12 cellular contexts compared by ENCODE assay signal in the genomic region with DNA sequence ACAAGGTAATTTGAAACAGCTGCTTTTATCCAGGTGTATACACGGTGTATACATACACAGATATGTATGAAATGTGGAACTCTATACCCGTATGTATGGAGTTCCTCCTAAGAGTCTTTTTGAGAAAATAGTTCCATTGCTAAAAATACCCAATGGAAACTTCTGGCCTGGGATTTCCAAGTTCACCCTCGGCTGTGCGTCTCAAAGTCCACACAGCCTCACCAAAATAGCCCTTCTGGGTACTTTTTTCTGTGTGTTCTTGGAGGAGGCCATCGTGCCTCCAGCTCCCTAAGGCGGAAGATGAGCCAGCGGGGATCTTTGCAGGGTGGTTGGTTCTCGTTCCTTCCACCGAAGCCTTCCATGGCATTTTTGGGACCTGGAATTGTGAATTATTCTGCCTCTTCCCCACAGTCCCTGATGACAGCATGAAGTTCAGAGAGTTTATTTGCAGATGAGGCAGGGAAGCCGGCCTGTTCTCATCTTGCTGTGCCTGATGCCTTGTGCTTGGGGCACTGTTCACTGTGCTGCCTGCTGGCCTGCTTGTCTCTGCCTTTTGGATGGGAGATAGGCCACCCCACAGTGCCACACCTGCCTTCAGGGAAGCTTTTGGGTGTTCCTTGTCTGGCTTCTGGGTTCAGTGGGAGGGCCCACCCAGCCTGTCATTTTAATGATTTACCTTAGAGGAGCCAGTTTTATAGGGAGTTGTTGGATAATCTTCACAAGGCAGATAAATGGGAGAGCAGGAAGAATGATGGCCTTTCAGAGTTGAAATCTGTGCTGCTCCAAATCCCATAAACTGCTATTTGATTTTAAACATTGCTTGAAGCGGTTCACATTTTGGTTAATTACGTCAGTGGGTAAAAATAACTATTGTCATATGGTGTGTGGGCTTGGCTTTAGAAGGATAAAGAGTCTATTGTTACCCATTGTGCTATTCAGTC.
DNase-seq lines count a peak whose midpoint lies in the region; ATAC-seq, FAIRE-seq and TF ChIP-seq lines count a peak whose summit lies in the region.
"Had no signal": no experiment of that assay in that cellular context is flagged by ENCODE, and none has a peak within 500 bp of the region (broad histone marks: within the 10 kb centered on the region; RNA-seq: fewer than 3 reads in every experiment).

No MANE protein-coding gene starts in this region.

- no peaks in the 10 kb centered on the region for H3K36me3 ChIP-seq in kidney (ENCODE audit: control insufficient read depth in 1 of 2, insufficient read depth in 2 of 2, low read length in 2 of 2)
- H3K36me3 ChIP-seq: adrenal gland, SJCRH30 had no signal

- H3K4me3 ChIP-seq in kidney (ENCODE audit: low read length in 2 of 2) = peak overlapping the region in 1 of 2 donors; percentile 10
- H3K4me3 ChIP-seq: adrenal gland, SJCRH30 had no signal

- no peaks in the 10 kb centered on the region for H3K9me3 Mint-ChIP-seq in activated CD4-positive, alpha-beta memory T cell treated with anti-CD3 and anti-CD28 coated beads, Interleukin-2, amount 10 ng/mL, durations not matched to agents 7 days and 5 days
- H3K9me3 Mint-ChIP-seq in activated CD4-positive, alpha-beta memory T cell treated with anti-CD3 and anti-CD28 coated beads for 36 hours = no peaks in the 10 kb centered on the region
- no peaks in the 10 kb centered on the region for H3K9me3 Mint-ChIP-seq in nephron progenitor cell

- no peak for FAIRE-seq in kidney (lab: Jason Lieb, UNC)
- FAIRE-seq: HTR-8/SVneo, keratinocyte had no signal

- intact Hi-C loops in activated CD4-positive, alpha-beta memory T cell treated with anti-CD3 and anti-CD28 coated beads for 36 hours (cut with micrococcal nuclease) = loop anchor here (10.0 kb wide), 1 partner anchor 439 kb away; no protein-coding TSS in a partner anchor
- intact Hi-C loops in kidney (cut with DNase I) = no loop called here

- no peaks in the 10 kb centered on the region for H3K27me3 Mint-ChIP-seq in activated CD4-positive, alpha-beta memory T cell treated with anti-CD3 and anti-CD28 coated beads, Interleukin-2, amount 10 ng/mL, durations not matched to agents 7 days and 5 days
- no peaks in the 10 kb centered on the region for H3K27me3 Mint-ChIP-seq in activated CD4-positive, alpha-beta memory T cell treated with anti-CD3 and anti-CD28 coated beads for 36 hours
- peaks cover 7% of the 10 kb centered on the region for H3K27me3 Mint-ChIP-seq in nephron progenitor cell (ENCODE audit: low read depth, poor library complexity)

- peak overlapping the region; percentile 76 for H3K27ac ChIP-seq in VCaP
- peak overlapping the region; percentile 51 to 76 for H3K27ac ChIP-seq in kidney (ENCODE audit: low read depth in 2 of 2, low read length in 2 of 2)
- H3K27ac ChIP-seq in substantia nigra (ENCODE audit: low read depth, low read length, poor library complexity, severe bottlenecking) = peak overlapping the region; percentile 96
- H3K27ac ChIP-seq: SJCRH30 had no signal

- CTCF ChIA-PET in activated CD4-positive, alpha-beta memory T cell treated with anti-CD3 and anti-CD28 coated beads, Interleukin-2, amount 10 ng/mL, durations not matched to agents 7 days and 5 days (lab: Charles Lee) = interaction anchor here (1.5 to 10.3 kb wide), 2 partner anchors 48 to 168 kb away, joined by 4 to 238 read pairs; no protein-coding TSS in a partner anchor
- CTCF ChIA-PET in activated CD4-positive, alpha-beta memory T cell treated with anti-CD3 and anti-CD28 coated beads for 36 hours (lab: Charles Lee) = interaction anchor here (0.7 to 12.4 kb wide), 3 partner anchors 40 to 251 kb away, joined by 3 to 227 read pairs (median 5); no protein-coding TSS in a partner anchor

- no peak for TF ChIP-seq CTCF in VCaP (conservative IDR thresholded peaks at IDR 0.05)
- TF ChIP-seq CTCF in kidney (IDR thresholded peaks at IDR 0.05; ENCODE audit: borderline replicate concordance, extremely low read depth, insufficient read depth) = no peak
- TF ChIP-seq CTCF in nephron progenitor cell (IDR thresholded peaks at IDR 0.05) = no peak

- no peak overlapping the region for H3K27ac Mint-ChIP-seq in activated CD4-positive, alpha-beta memory T cell treated with anti-CD3 and anti-CD28 coated beads, Interleukin-2, amount 10 ng/mL, durations not matched to agents 7 days and 5 days
- H3K27ac Mint-ChIP-seq in activated CD4-positive, alpha-beta memory T cell treated with anti-CD3 and anti-CD28 coated beads for 36 hours = no peak overlapping the region
- H3K27ac Mint-ChIP-seq in nephron progenitor cell = no peak overlapping the region

- no peak overlapping the region for H3K4me3 Mint-ChIP-seq in activated CD4-positive, alpha-beta memory T cell treated with anti-CD3 and anti-CD28 coated beads, Interleukin-2, amount 10 ng/mL, durations not matched to agents 7 days and 5 days
- H3K4me3 Mint-ChIP-seq in activated CD4-positive, alpha-beta memory T cell treated with anti-CD3 and anti-CD28 coated beads for 36 hours = no peak overlapping the region
- no peak overlapping the region for H3K4me3 Mint-ChIP-seq in nephron progenitor cell

- peaks cover 37 to 45% of the 10 kb centered on the region in 2 donors for H3K4me1 ChIP-seq in kidney (ENCODE audit: control insufficient read depth in 1 of 2, insufficient read depth in 1 of 2, low read depth in 1 of 2, low read length in 2 of 2)

- H3K4me1 Mint-ChIP-seq in activated CD4-positive, alpha-beta memory T cell treated with anti-CD3 and anti-CD28 coated beads, Interleukin-2, amount 10 ng/mL, durations not matched to agents 7 days and 5 days = peaks cover 60% of the 10 kb centered on the region
- peaks cover 66% of the 10 kb centered on the region for H3K4me1 Mint-ChIP-seq in activated CD4-positive, alpha-beta memory T cell treated with anti-CD3 and anti-CD28 coated beads for 36 hours (ENCODE audit: low read depth)
- peaks cover 58% of the 10 kb centered on the region for H3K4me1 Mint-ChIP-seq in nephron progenitor cell

- H3K36me3 Mint-ChIP-seq in activated CD4-positive, alpha-beta memory T cell treated with anti-CD3 and anti-CD28 coated beads, Interleukin-2, amount 10 ng/mL, durations not matched to agents 7 days and 5 days (ENCODE audit: low read depth) = peaks cover 9% of the 10 kb centered on the region
- no peaks in the 10 kb centered on the region for H3K36me3 Mint-ChIP-seq in activated CD4-positive, alpha-beta memory T cell treated with anti-CD3 and anti-CD28 coated beads for 36 hours
- H3K36me3 Mint-ChIP-seq in nephron progenitor cell (ENCODE audit: low read depth) = no peaks in the 10 kb centered on the region

- H3K9ac ChIP-seq in kidney (ENCODE audit: low read length in 2 of 2) = peak overlapping the region in 1 of 2 donors; percentile 42

- no peaks in the 10 kb centered on the region for H3K9me3 ChIP-seq in kidney (ENCODE audit: control insufficient read depth in 1 of 2, low read length in 2 of 2)
- H3K9me3 ChIP-seq: adrenal gland, SJCRH30 had no signal

- DNase-seq in activated CD4-positive, alpha-beta memory T cell treated with anti-CD3 and anti-CD28 coated beads, Interleukin-2, amount 10 ng/mL, durations not matched to agents 7 days and 5 days = peak; percentile 12
- DNase-seq in activated CD4-positive, alpha-beta memory T cell treated with anti-CD3 and anti-CD28 coated beads for 36 hours = no peak
- no peak for DNase-seq in kidney
- DNase-seq in substantia nigra (lab: John Stamatoyannopoulos, UW) = peak in 14 of 49 donors; percentile 23 to 56 (median 35)
- no peak for DNase-seq in nephron progenitor cell

- ATAC-seq in GM18520 (IDR thresholded peaks at IDR 0.05; ENCODE audit: unreplicated experiment) (no peak), GM19035 (IDR thresholded peaks at IDR 0.05; ENCODE audit: unreplicated experiment) (no peak)

- POLR2A ChIA-PET in activated CD4-positive, alpha-beta memory T cell treated with anti-CD3 and anti-CD28 coated beads, Interleukin-2, amount 10 ng/mL, durations not matched to agents 7 days and 5 days (lab: Charles Lee) = interaction anchor here (1.6 to 5.7 kb wide), 2 partner anchors 43 to 48 kb away, joined by 3 to 99 read pairs; no protein-coding TSS in a partner anchor
- POLR2A ChIA-PET in activated CD4-positive, alpha-beta memory T cell treated with anti-CD3 and anti-CD28 coated beads for 36 hours (lab: Charles Lee) = no interaction called here
